ENCODE assay signal across 23 cellular contexts in genomic region chr11:106160494-106160893, GRCh38.
DNase-seq lines count a peak whose midpoint lies in the region; ATAC-seq, FAIRE-seq and TF ChIP-seq lines count a peak whose summit lies in the region.
"Had no signal": no experiment of that assay in that cellular context is flagged by ENCODE, and none has a peak within 500 bp of the region (broad histone marks: within the 10 kb centered on the region; RNA-seq: fewer than 3 reads in every experiment).

No MANE protein-coding gene starts in this region.

- BruUV-seq in A673 (replicated peaks; lab: Mats Ljungman, UMichigan) (no TSS peak), GM12878 (replicated peaks; lab: Mats Ljungman, UMichigan) (no TSS peak)

- CTCF ChIA-PET in A673 (lab: Charles Lee) = no interaction called here
- CTCF ChIA-PET in GM12878 (lab: Yijun Ruan, JAX) = no interaction called here

- no peaks in the 10 kb centered on the region for H3K79me2 ChIP-seq in GM12878 (ENCODE audit: control insufficient read depth, insufficient read depth, low read length)
- H3K79me2 ChIP-seq: parathyroid adenoma had no signal

- RAD21 ChIA-PET in GM12878 (lab: Charles Lee; ENCODE audit: unreplicated experiment) = no interaction called here

- TF ChIP-seq POLR2A in GM12878 (IDR thresholded peaks at IDR 0.05; ENCODE audit: low read depth, low read length) = no peak

- no peaks in the 10 kb centered on the region for H3K9me3 ChIP-seq in A673 (ENCODE audit: low read depth, low read length, poor library complexity, severe bottlenecking)
- no peaks in the 10 kb centered on the region for H3K9me3 ChIP-seq in GM12878 (replicated peaks; ENCODE audit: control insufficient read depth, insufficient read depth, low read length)

- H3K4me3 ChIP-seq in A673 (ENCODE audit: low read depth, low read length, poor library complexity, severe bottlenecking) (peak overlapping the region; percentile 6), GM12878 (no peak overlapping the region)

- no peaks in the 10 kb centered on the region for H3K36me3 ChIP-seq in A673 (ENCODE audit: insufficient read depth, low read length, poor library complexity, severe bottlenecking)
- no peaks in the 10 kb centered on the region for H3K36me3 ChIP-seq in GM12878 (ENCODE audit: control insufficient read depth in 2 of 2, insufficient read depth in 2 of 2, low read length in 1 of 2)

- no peak for TF ChIP-seq RAD21 in GM12878 (IDR thresholded peaks at IDR 0.05; ENCODE audit: insufficient read depth, low read depth, low read length)

- H3K4me1 ChIP-seq in A673 (ENCODE audit: insufficient read depth, low read length, poor library complexity, severe bottlenecking) = no peaks in the 10 kb centered on the region
- no peaks in the 10 kb centered on the region for H3K4me1 ChIP-seq in GM12878 (ENCODE audit: control insufficient read depth, insufficient read depth, low read length)
- H3K4me1 ChIP-seq: parathyroid adenoma had no signal

- H3K27me3 ChIP-seq in A673 (replicated peaks; ENCODE audit: insufficient read depth, low read depth, low read length, poor library complexity) (peaks cover 6% of the 10 kb centered on the region), GM12878 (replicated peaks in 1 of 2; ENCODE audit: control insufficient read depth in 2 of 2, insufficient read depth in 2 of 2, low read length in 1 of 2) (no peaks in the 10 kb centered on the region)

- in situ Hi-C loops in GM12878 (cut with MboI) = loop anchor here (25.0 kb wide), 1 partner anchor 877 kb away; no protein-coding TSS in a partner anchor

- POLR2A ChIA-PET in A673 (lab: Charles Lee; ENCODE audit: low non-redundant PET) (no interaction called here), GM12878 (lab: Charles Lee) (no interaction called here)

- no peak for TF ChIP-seq EP300 in GM12878 (IDR thresholded peaks at IDR 0.05; ENCODE audit: borderline replicate concordance in 1 of 2, control insufficient read depth in 1 of 2, low read depth in 2 of 2, low read length in 2 of 2)

- DNase-seq in A673 (ENCODE audit: low spot score) (no peak), EL (peak; percentile 2), MV-4-11 (lab: John Stamatoyannopoulos, UW) (peak; percentile 9), GM12878 (ENCODE audit: low read depth, low spot score) (no peak), SIG-M5 treated with dmso at 0.1 percent for 504 hours (lab: John Stamatoyannopoulos, UW; ENCODE audit: unreplicated experiment) (no peak)
- DNase-seq in stimulated activated CD4-positive, alpha-beta T cell treated with anti-CD3 and anti-CD28 coated beads, Interleukin-2, amount 100 ng/mL, for 48 hours = no peak
- DNase-seq: activated CD4-positive, alpha-beta T cell treated with anti-CD3 and anti-CD28 coated beads, Interleukin-2, amount 50 U/mL, for 1 hour; activated naive CD4-positive, alpha-beta T cell; AML-193; cerebellar nuclear complex; COR-L47; GDM1; hippocampal formation; naive thymus-derived CD4-positive, alpha-beta T cell; NCI-H1092; NCI-H524; stimulated activated CD4-positive, alpha-beta T cell treated with anti-CD3 and anti-CD28 coated beads, Interleukin-4, amount 100 ng/mL, for 1 hour; T-helper 9 cell had no signal

- WGBS in GM12878 (ENCODE audit: insufficient coverage, insufficient replicate concordance, low lambda C conversion rate, missing lambda C conversion rate) = 35% methylated on average over 7 of the region's 7 CpGs

- intact Hi-C loops in A673 (cut with micrococcal nuclease; ENCODE audit: unreplicated experiment) (no loop called here), GM12878 (cut with micrococcal nuclease; ENCODE audit: unreplicated experiment) (no loop called here)

- ATAC-seq in GM12878 (0 out of 3 replicates have a peak, but pooled peaks have one; percentile 32), GM18519 (IDR thresholded peaks at IDR 0.05; ENCODE audit: low FRiP score, unreplicated experiment) (no peak), HG02571 (IDR thresholded peaks at IDR 0.05; ENCODE audit: unreplicated experiment) (no peak)
- ATAC-seq: naive thymus-derived CD4-positive, alpha-beta T cell had no signal

- no peak overlapping the region for H3K27ac ChIP-seq in A673 (ENCODE audit: low read depth, low read length, poor library complexity, severe bottlenecking)
- no peak overlapping the region for H3K27ac ChIP-seq in GM12878 (ENCODE audit: control insufficient read depth, insufficient read depth)
- H3K27ac ChIP-seq: parathyroid adenoma had no signal

- no peak overlapping the region for H3K9ac ChIP-seq in GM12878 (ENCODE audit: control insufficient read depth, insufficient read depth, low read length)
- H3K9ac ChIP-seq: parathyroid adenoma had no signal

- no peak for FAIRE-seq in GM12878 (lab: Jason Lieb, UNC)
- FAIRE-seq: endometrium, keratinocyte had no signal

- no peak overlapping the region for H3K4me2 ChIP-seq in GM12878 (ENCODE audit: control insufficient read depth, insufficient read depth)

- no peaks in the 10 kb centered on the region for H4K20me1 ChIP-seq in GM12878 (ENCODE audit: control insufficient read depth, insufficient read depth)

- H2AFZ ChIP-seq in GM12878 (ENCODE audit: control insufficient read depth, low read depth, low read length) = no peak overlapping the region; the same call in 1 of the 2 replicates
- H2AFZ ChIP-seq: parathyroid adenoma had no signal

- TF ChIP-seq CTCF in A673 (conservative IDR thresholded peaks at IDR 0.05; ENCODE audit: low read depth, low read length) = no peak
- TF ChIP-seq CTCF in GM12878 (IDR thresholded peaks at IDR 0.05 in 2 of 3, conservative IDR thresholded peaks at IDR 0.05 in 1 of 3; ENCODE audit: control insufficient read depth in 2 of 3, extremely low read depth in 1 of 3, insufficient read depth in 1 of 3, low read depth in 3 of 3, low read length in 3 of 3) = no peak

- SMC1A ChIA-PET in GM12878 (lab: Charles Lee; ENCODE audit: uncharacterized antibody, unreplicated experiment) = no interaction called here

TF ChIP-seq in GM12878, 131 proteins besides CTCF, POLR2A, EP300 and RAD21:
- no peak for TF ChIP-seq CEBPB (IDR thresholded peaks at IDR 0.05; ENCODE audit: borderline replicate concordance in 1 of 2, low read depth in 2 of 2, low read length in 2 of 2)
- TF ChIP-seq ZNF24 (IDR thresholded peaks at IDR 0.05) = no peak
- no peak for TF ChIP-seq SPI1 (IDR thresholded peaks at IDR 0.05; ENCODE audit: borderline replicate concordance, insufficient read depth, low read depth, low read length)
- no peak for TF ChIP-seq NFYA (IDR thresholded peaks at IDR 0.05; ENCODE audit: borderline replicate concordance, low read depth, low read length)
- no peak for TF ChIP-seq TCF12 (IDR thresholded peaks at IDR 0.05; ENCODE audit: low read depth, low read length)
- TF ChIP-seq ZSCAN29 (IDR thresholded peaks at IDR 0.05) = no peak
- no peak for TF ChIP-seq SREBF2 (IDR thresholded peaks at IDR 0.05; ENCODE audit: low read length)
- no peak for TF ChIP-seq WRNIP1 (IDR thresholded peaks at IDR 0.05; ENCODE audit: borderline replicate concordance, low read depth, low read length)
- TF ChIP-seq BRCA1 (IDR thresholded peaks at IDR 0.05; ENCODE audit: low read depth, low read length) = no peak
- no peak for TF ChIP-seq JUNB (IDR thresholded peaks at IDR 0.05)
- TF ChIP-seq ZNF207 (IDR thresholded peaks at IDR 0.05; ENCODE audit: borderline replicate concordance) = no peak
- TF ChIP-seq CREB1 (IDR thresholded peaks at IDR 0.05; ENCODE audit: low read depth) = no peak
- TF ChIP-seq SKIL (IDR thresholded peaks at IDR 0.05; ENCODE audit: low read depth, poor library complexity, severe bottlenecking) = no peak
- TF ChIP-seq BCL3 (IDR thresholded peaks at IDR 0.05; ENCODE audit: borderline replicate concordance, insufficient read depth, low read depth, low read length, poor library complexity, severe bottlenecking) = no peak

Comparison
In these comparisons a context has a peak if more than half of its experiments do, and no peak if none do; other contexts are left out.
1. DNase-seq: peak in EL (single experiment) and MV-4-11 (single experiment); none in A673 (single experiment), GM12878 (single experiment), stimulated activated CD4-positive, alpha-beta T cell treated with anti-CD3 and anti-CD28 coated beads, Interleukin-2, amount 100 ng/mL, for 48 hours (0 of 2) and SIG-M5 treated with dmso at 0.1 percent for 504 hours (single experiment).